19 cellular contexts compared by ENCODE assay signal in the genomic region with DNA sequence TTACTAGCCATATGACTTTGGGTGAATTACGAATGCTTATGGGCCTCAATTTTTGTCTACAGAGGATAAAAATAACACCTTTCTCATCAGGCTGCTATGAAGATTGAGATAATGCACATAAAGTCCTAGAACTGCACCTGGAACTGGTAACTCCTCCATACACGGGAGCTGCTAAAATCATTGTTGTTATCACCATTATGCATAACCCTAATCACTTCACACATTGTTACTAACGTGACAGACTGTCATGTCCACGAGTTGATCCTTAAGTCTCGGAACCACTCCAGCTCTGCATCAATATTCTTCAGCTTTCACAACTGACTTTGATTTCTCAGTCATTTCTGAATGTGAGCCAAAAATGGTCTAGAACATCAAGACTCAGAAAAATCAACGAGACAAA.
DNase-seq lines count a peak whose midpoint lies in the region; ATAC-seq, FAIRE-seq and TF ChIP-seq lines count a peak whose summit lies in the region.
"Had no signal": no experiment of that assay in that cellular context is flagged by ENCODE, and none has a peak within 500 bp of the region (broad histone marks: within the 10 kb centered on the region; RNA-seq: fewer than 3 reads in every experiment).

No MANE protein-coding gene starts in this region.

- no peak overlapping the region for H3K4me2 ChIP-seq in K562 (ENCODE audit: insufficient read depth, low read length)

- H3K4me1 ChIP-seq in heart left ventricle = peaks cover 4 to 43% (median 26%) of the 10 kb centered on the region in 12 donors
- H3K4me1 ChIP-seq in right atrium auricular region = peaks cover 0 to 22% of the 10 kb centered on the region in 2 donors
- H3K4me1 ChIP-seq in K562 (replicated peaks in 1 of 2; ENCODE audit: control insufficient read depth in 2 of 2, insufficient read depth in 2 of 2, low read length in 2 of 2) = no peaks in the 10 kb centered on the region
- peaks cover 13% of the 10 kb centered on the region for H3K4me1 ChIP-seq in lower lobe of right lung

- in situ Hi-C loops in K562 (cut with MboI) = no loop called here

- H3K9ac ChIP-seq in K562 (ENCODE audit: insufficient read depth in 1 of 2, low read depth in 2 of 2, low read length in 2 of 2) = no peak overlapping the region

- BruUV-seq in K562 (replicated peaks; lab: Mats Ljungman, UMichigan) = no TSS peak

- H3K4me1 Mint-ChIP-seq in progenitor cell of endocrine pancreas (ENCODE audit: low read depth) = peaks cover 3% of the 10 kb centered on the region

- 24 to 38% (median 31%) methylated on average over 6 of the region's 6 CpGs for WGBS in heart left ventricle, 4 donors
- WGBS in K562 (ENCODE audit: insufficient coverage, low coverage, missing lambda C conversion rate) = under 1% methylated on average over 6 of the region's 6 CpGs

- ATAC-seq in heart left ventricle (peak; percentile 10 to 79 (median 53)), K562 (no peak), lower lobe of right lung (no peak), GM21737 (IDR thresholded peaks at IDR 0.05; ENCODE audit: unreplicated experiment) (no peak)

- intact Hi-C loops in heart left ventricle (cut with DNase I) = loop anchor here in 2 of 10 donors (10.0 kb wide), 2 partner anchors 55 to 65 kb away; partner anchors contain the start of gene RFTN1 (in 1 of the 2)
- intact Hi-C loops in K562 (cut with micrococcal nuclease) = no loop called here
- intact Hi-C loops in lower lobe of right lung (cut with DNase I) = no loop called here

- H3K27me3 Mint-ChIP-seq in progenitor cell of endocrine pancreas = peaks cover 13% of the 10 kb centered on the region
- H3K27me3 Mint-ChIP-seq: CD8-positive, alpha-beta memory T cell had no signal

- H3K36me3 ChIP-seq in heart left ventricle (peaks cover 0 to 8% (median 0%) of the 10 kb centered on the region in 9 donors), right atrium auricular region (no peaks in the 10 kb centered on the region), K562 (ENCODE audit: control insufficient read depth, insufficient read depth, low read length) (no peaks in the 10 kb centered on the region), lower lobe of right lung (no peaks in the 10 kb centered on the region)
- H3K36me3 ChIP-seq: upper lobe of right lung, WERI-Rb-1 had no signal

- no peaks in the 10 kb centered on the region for H3K36me3 Mint-ChIP-seq in progenitor cell of endocrine pancreas (ENCODE audit: insufficient read depth)

- peak; percentile 26 for FAIRE-seq in K562 (lab: Jason Lieb, UNC)
- FAIRE-seq: colon, endothelial cell of umbilical vein had no signal

- no peak overlapping the region for H3K4me3 Mint-ChIP-seq in progenitor cell of endocrine pancreas (ENCODE audit: low read depth)
- H3K4me3 Mint-ChIP-seq: CD8-positive, alpha-beta memory T cell; stimulated activated effector memory CD8-positive, alpha-beta T cell treated with anti-CD3 and anti-CD28 coated beads, Interleukin-12 subunit alpha, Interleukin-12 subunit beta, amount 100 ng/mL, for 72 hours had no signal

- no peak for TF ChIP-seq RAD21 in K562 (CRISPR knock-in tag; conservative IDR thresholded peaks at IDR 0.05 in 1 of 2, IDR thresholded peaks at IDR 0.05 in 1 of 2)

- H2AFZ ChIP-seq in K562 (ENCODE audit: low read depth, low read length) = no peak overlapping the region

- CTCF ChIA-PET in K562 (lab: Yijun Ruan, JAX; ENCODE audit: low intra/inter-chr PET ratio) = no interaction called here

- POLR2A ChIA-PET in K562 (lab: Yijun Ruan, JAX) = no interaction called here

- no peaks in the 10 kb centered on the region for H4K20me1 ChIP-seq in K562 (replicated peaks; ENCODE audit: control insufficient read depth, insufficient read depth, low read length)

- no peaks in the 10 kb centered on the region for H3K9me1 ChIP-seq in K562 (ENCODE audit: control insufficient read depth, insufficient read depth, low read length)

- H3K4me3 ChIP-seq in heart left ventricle (no peak overlapping the region), right atrium auricular region (no peak overlapping the region), K562 (no peak overlapping the region), lower lobe of right lung (no peak overlapping the region)
- H3K4me3 ChIP-seq: upper lobe of right lung had no signal

- H3K9me3 Mint-ChIP-seq in progenitor cell of endocrine pancreas (ENCODE audit: low read depth) = no peaks in the 10 kb centered on the region
- H3K9me3 Mint-ChIP-seq: CD8-positive, alpha-beta memory T cell; stimulated activated effector memory CD8-positive, alpha-beta T cell treated with anti-CD3 and anti-CD28 coated beads, Interleukin-12 subunit alpha, Interleukin-12 subunit beta, amount 100 ng/mL, for 72 hours had no signal

- TF ChIP-seq POLR2A in heart left ventricle (IDR thresholded peaks at IDR 0.05) = no peak
- TF ChIP-seq POLR2A in K562 (conservative IDR thresholded peaks at IDR 0.05) = no peak

- TF ChIP-seq EP300 in K562 (IDR thresholded peaks at IDR 0.05; ENCODE audit: low read length) = no peak

- H3K27ac ChIP-seq in heart left ventricle = peak overlapping the region in 11 of 12 donors; percentile 9 to 66 (median 51)
- peak overlapping the region in 1 of 2 donors; percentile 35 for H3K27ac ChIP-seq in right atrium auricular region
- H3K27ac ChIP-seq in K562 (ENCODE audit: extremely low read depth, low read depth, low read length) = no peak overlapping the region
- peak overlapping the region; percentile 21 for H3K27ac ChIP-seq in lower lobe of right lung
- H3K27ac ChIP-seq: upper lobe of right lung, WERI-Rb-1 had no signal

- no peaks in the 10 kb centered on the region for H3K79me2 ChIP-seq in K562 (ENCODE audit: control insufficient read depth, insufficient read depth, low read length)

- DNase-seq in heart left ventricle = no peak
- DNase-seq in right atrium auricular region (ENCODE audit: low spot score) = no peak
- DNase-seq in K562 (ENCODE audit: extremely low read depth in 1 of 4, low spot score in 3 of 4) = no peak
- no peak for DNase-seq in lower lobe of right lung
- no peak for DNase-seq in epidermal melanocyte (ENCODE audit: insufficient read length, low spot score)
- DNase-seq in progenitor cell of endocrine pancreas (ENCODE audit: low spot score, unreplicated experiment) = no peak
- no peak for DNase-seq in DMS 273 treated with DMSO at 0.1 percent for 48 hours (lab: John Stamatoyannopoulos, UW)
- DNase-seq: activated CD8-positive, alpha-beta memory T cell treated with anti-CD3 and anti-CD28 coated beads for 24 hours; activated effector memory CD4-positive, alpha-beta T cell treated with anti-CD3 and anti-CD28 coated beads, Interleukin-2, amount 50 U/mL, for 16 hours; CD8-positive, alpha-beta memory T cell; KBM-7; NCI-H1092; NCI-H774; upper lobe of right lung; WERI-Rb-1 had no signal

- no peak overlapping the region for H3K27ac Mint-ChIP-seq in progenitor cell of endocrine pancreas

- no peak for TF ChIP-seq CTCF in heart left ventricle (IDR thresholded peaks at IDR 0.05)
- no peak for TF ChIP-seq CTCF in right atrium auricular region (IDR thresholded peaks at IDR 0.05)
- no peak for TF ChIP-seq CTCF in K562 (IDR thresholded peaks at IDR 0.05 in 2 of 3, conservative IDR thresholded peaks at IDR 0.05 in 1 of 3; ENCODE audit: insufficient read depth in 2 of 3, low read depth in 1 of 3, low read length in 3 of 3)
- no peak for TF ChIP-seq CTCF in lower lobe of right lung (IDR thresholded peaks at IDR 0.05)
- no peak for TF ChIP-seq CTCF in progenitor cell of endocrine pancreas (IDR thresholded peaks at IDR 0.05; ENCODE audit: unreplicated experiment)

- H3K27me3 ChIP-seq in heart left ventricle = no peaks in the 10 kb centered on the region
- H3K27me3 ChIP-seq in right atrium auricular region = no peaks in the 10 kb centered on the region
- H3K27me3 ChIP-seq in K562 (ENCODE audit: control insufficient read depth in 2 of 2, insufficient read depth in 2 of 2, low read length in 2 of 2) = peaks cover 12 to 22% of the 10 kb centered on the region in 2 experiments
- H3K27me3 ChIP-seq in lower lobe of right lung (ENCODE audit: low read depth) = no peaks in the 10 kb centered on the region
- H3K27me3 ChIP-seq: upper lobe of right lung had no signal

- H3K9me3 ChIP-seq in heart left ventricle (no peaks in the 10 kb centered on the region), right atrium auricular region (no peaks in the 10 kb centered on the region), K562 (replicated peaks; ENCODE audit: control insufficient read depth, insufficient read depth, low read depth, low read length) (no peaks in the 10 kb centered on the region), lower lobe of right lung (no peaks in the 10 kb centered on the region)
- H3K9me3 ChIP-seq: upper lobe of right lung had no signal

TF ChIP-seq in K562, 482 proteins besides CTCF, POLR2A, EP300 and RAD21 (continues in another document):
- TF ChIP-seq CBFB (CRISPR knock-in tag; IDR thresholded peaks at IDR 0.05) = no peak
- no peak for TF ChIP-seq ETV6 (IDR thresholded peaks at IDR 0.05; ENCODE audit: borderline replicate concordance in 1 of 2, low read depth in 2 of 2, low read length in 1 of 2)
- TF ChIP-seq ETV6 (CRISPR knock-in tag; IDR thresholded peaks at IDR 0.05; ENCODE audit: borderline replicate concordance) = no peak
- no peak for TF ChIP-seq POU5F1 (IDR thresholded peaks at IDR 0.05; ENCODE audit: borderline replicate concordance, low read depth, low read length, partially characterized antibody)
- no peak for TF ChIP-seq NFRKB (IDR thresholded peaks at IDR 0.05; ENCODE audit: low read depth)
- no peak for TF ChIP-seq ZNF324 (CRISPR knock-in tag; IDR thresholded peaks at IDR 0.05)
- TF ChIP-seq SAP30 (IDR thresholded peaks at IDR 0.05; ENCODE audit: borderline replicate concordance, insufficient read depth, low read depth, low read length, poor library complexity, severe bottlenecking) = no peak

Comparison
In these comparisons a context has a peak if more than half of its experiments do, and no peak if none do; other contexts are left out.
1. ATAC-seq: peak in heart left ventricle (4 of 4); none in K562 (single experiment), lower lobe of right lung (0 of 2) and GM21737 (single experiment).